Comparison of ENCODE assay signal across 8 cellular contexts in genomic region chr2:119659601-119660342, GRCh38. TPM values are rescaled to one million over a fixed set of nuclear protein-coding genes. Genes with fewer than 3 reads are reported as not detected.
A peak's percentile ranks its signal among the peaks of the same experiment; 100 is the strongest.
DNase-seq lines count a peak whose midpoint lies in the region; ATAC-seq and TF ChIP-seq lines count a peak whose summit lies in the region.

No MANE protein-coding gene starts in this region.

- H3K27me3 Mint-ChIP-seq in progenitor cell of endocrine pancreas, result no peaks in the 10 kb centered on the region

- intact Hi-C loops in A673 (cut with micrococcal nuclease; ENCODE audit: unreplicated experiment), result loop anchor here (1.0 to 10.0 kb wide), 5 partner anchors 142 to 775 kb away; no protein-coding TSS in a partner anchor

- no TSS peak for BruUV-seq in A673 (replicated peaks; lab: Mats Ljungman, UMichigan)

- H3K9me3 Mint-ChIP-seq in progenitor cell of endocrine pancreas (ENCODE audit: low read depth), result peaks cover 4% of the 10 kb centered on the region

- H3K27ac Mint-ChIP-seq in progenitor cell of endocrine pancreas, result no peak overlapping the region

- no peak overlapping the region for H3K27ac ChIP-seq in A673 (ENCODE audit: low read depth, low read length, poor library complexity, severe bottlenecking)

- no peaks in the 10 kb centered on the region for H3K4me1 ChIP-seq in A673 (ENCODE audit: insufficient read depth, low read length, poor library complexity, severe bottlenecking)

- no peak overlapping the region for H3K4me3 Mint-ChIP-seq in progenitor cell of endocrine pancreas (ENCODE audit: low read depth)

- no peaks in the 10 kb centered on the region for H3K27me3 ChIP-seq in A673 (replicated peaks; ENCODE audit: insufficient read depth, low read depth, low read length, poor library complexity)

- no peak overlapping the region for H3K4me3 ChIP-seq in A673 (ENCODE audit: low read depth, low read length, poor library complexity, severe bottlenecking)
- H3K4me3 ChIP-seq in fibroblast of the aortic adventitia (ENCODE audit: low read depth, low read length), result no peak overlapping the region

- DNase-seq in A673 (ENCODE audit: low spot score) (peak; percentile 54), GM10248 (ENCODE audit: extremely low spot score) (no peak), NCI-H2029 (lab: John Stamatoyannopoulos, UW) (peak; percentile 19), fibroblast of the aortic adventitia (ENCODE audit: low read depth) (peak; percentile 69), progenitor cell of endocrine pancreas (ENCODE audit: low spot score, unreplicated experiment) (no peak), NCI-H226 (no peak)
- peak; percentile 12 to 28 for DNase-seq in activated CD4-positive, alpha-beta T cell treated with anti-CD3 and anti-CD28 coated beads, Interleukin-2, amount 50 U/mL, for 4 hours

- peaks cover 2% of the 10 kb centered on the region for H3K4me1 Mint-ChIP-seq in progenitor cell of endocrine pancreas (ENCODE audit: low read depth)

- no peaks in the 10 kb centered on the region for H3K36me3 ChIP-seq in A673 (ENCODE audit: insufficient read depth, low read length, poor library complexity, severe bottlenecking)

- H3K36me3 Mint-ChIP-seq in progenitor cell of endocrine pancreas (ENCODE audit: insufficient read depth), result peaks cover 2% of the 10 kb centered on the region

- CTCF ChIA-PET in A673 (lab: Charles Lee), result no interaction called here
- CTCF ChIA-PET in GM10248 (lab: Yijun Ruan, JAX), result interaction anchor here (0.8 to 7.0 kb wide), 5 partner anchors 9 to 19 kb away, joined by 4 to 48 read pairs (median 7); partner anchors contain the start of gene TMEM177

- no peaks in the 10 kb centered on the region for H3K9me3 ChIP-seq in A673 (ENCODE audit: low read depth, low read length, poor library complexity, severe bottlenecking)

- no peak for ATAC-seq in HG02970 (IDR thresholded peaks at IDR 0.05; ENCODE audit: low FRiP score, unreplicated experiment)

- POLR2A ChIA-PET in A673 (lab: Charles Lee; ENCODE audit: low non-redundant PET), result no interaction called here
- POLR2A ChIA-PET in GM10248 (lab: Yijun Ruan, JAX), result no interaction called here

- TF ChIP-seq CTCF in A673 (conservative IDR thresholded peaks at IDR 0.05; ENCODE audit: low read depth, low read length) (peak; percentile 92), GM10248 (IDR thresholded peaks at IDR 0.05; ENCODE audit: control extremely low read depth, extremely low read depth, low read depth, missing control alignments) (peak; percentile 66), fibroblast of the aortic adventitia (IDR thresholded peaks at IDR 0.05; ENCODE audit: insufficient read depth, low read length) (peak; percentile 93), progenitor cell of endocrine pancreas (IDR thresholded peaks at IDR 0.05; ENCODE audit: unreplicated experiment) (peak; percentile 91)

RNA-seq across cellular contexts. Expression of gene TMEM177, which starts 19.2 kb away (rescaled TPM):
- total RNA-seq in A673 (2021) (20.3 and 24.6 TPM in 2 replicates), fibroblast of the aortic adventitia (ENCODE audit: low replicate concordance) (1.9 and 6.6 TPM in 2 replicates), progenitor cell of endocrine pancreas (22.5 and 23.1 TPM in 2 replicates)

Comparison
In these comparisons a context has a peak if more than half of its experiments do, and no peak if none do; other contexts are left out.
1. DNase-seq: peak in A673 (single experiment), NCI-H2029 (single experiment), activated CD4-positive, alpha-beta T cell treated with anti-CD3 and anti-CD28 coated beads, Interleukin-2, amount 50 U/mL, for 4 hours (2 of 2) and fibroblast of the aortic adventitia (single experiment); none in GM10248 (single experiment), progenitor cell of endocrine pancreas (single experiment) and NCI-H226 (single experiment).
2. Peak in every context shown above with its lines, with median percentiles within 50 percentile points of each other: CTCF ChIP-seq.